In genomic region chr2:121377676-121378075, GRCh38 we compare ENCODE assay signal across 20 cellular contexts.
DNase-seq lines count a peak whose midpoint lies in the region; ATAC-seq, FAIRE-seq and TF ChIP-seq lines count a peak whose summit lies in the region.
"Had no signal": no experiment of that assay in that cellular context is flagged by ENCODE, and none has a peak within 500 bp of the region (broad histone marks: within the 10 kb centered on the region; RNA-seq: fewer than 3 reads in every experiment).

No MANE protein-coding gene starts in this region.

- H3K9ac ChIP-seq in astrocyte (ENCODE audit: low read length) (no peak overlapping the region), HepG2 (ENCODE audit: insufficient read depth, low read depth, low read length) (no peak overlapping the region)

- TF ChIP-seq EP300 in HepG2 (IDR thresholded peaks at IDR 0.05; ENCODE audit: low read depth in 2 of 2, low read length in 2 of 2) (no peak), HepG2 (CRISPR knock-in tag; IDR thresholded peaks at IDR 0.05; ENCODE audit: borderline replicate concordance) (no peak)

- in situ Hi-C loops in HepG2 (cut with HindIII; ENCODE audit: extremely low pct_ligation_motif_present, low pct_unique_long_range_greater_than_20kb): no loop called here

- no peak for ATAC-seq in activated T-cell treated with anti-CD3 and anti-CD28 coated beads, Interleukin-2, amount 50 U/mL, for 72 hours (replicated peaks in 1 of 2)
- no peak for ATAC-seq in stimulated activated naive CD8-positive, alpha-beta T cell treated with anti-CD3 and anti-CD28 coated beads, Interleukin-15, amount 100 ng/mL, for 72 hours
- ATAC-seq in left lung (no peak), HepG2 (no peak)
- ATAC-seq: A549, upper lobe of right lung had no signal

- H3K27me3 ChIP-seq in astrocyte (ENCODE audit: insufficient read depth, low read length): no peaks in the 10 kb centered on the region
- H3K27me3 ChIP-seq in left lung: no peaks in the 10 kb centered on the region
- no peaks in the 10 kb centered on the region for H3K27me3 ChIP-seq in HepG2 (ENCODE audit: control insufficient read depth in 1 of 2, insufficient read depth in 2 of 2, low read length in 2 of 2)
- H3K27me3 ChIP-seq: neutrophil, upper lobe of right lung had no signal

- H3K27ac ChIP-seq in astrocyte (ENCODE audit: low read depth, low read length): peak overlapping the region; percentile 34
- H3K27ac ChIP-seq in left lung: no peak overlapping the region
- no peak overlapping the region for H3K27ac ChIP-seq in coronary artery
- H3K27ac ChIP-seq in HepG2 (ENCODE audit: extremely low read length, insufficient read depth, low read length): no peak overlapping the region
- H3K27ac ChIP-seq: A549, neutrophil, upper lobe of right lung, VCaP had no signal

- H3K4me3 ChIP-seq in astrocyte (ENCODE audit: insufficient read depth, low read depth, low read length): no peak overlapping the region
- no peak overlapping the region for H3K4me3 ChIP-seq in left lung
- H3K4me3 ChIP-seq in coronary artery: no peak overlapping the region
- H3K4me3 ChIP-seq in HepG2 (replicated peaks in 1 of 3; ENCODE audit: insufficient read depth in 1 of 3, low read depth in 2 of 3, low read length in 3 of 3): no peak overlapping the region
- H3K4me3 ChIP-seq: A549, upper lobe of right lung had no signal

- H3K36me3 ChIP-seq in astrocyte (ENCODE audit: insufficient read depth, low read length) (peaks cover 8% of the 10 kb centered on the region), left lung (peaks cover 0 to 90% of the 10 kb centered on the region in 2 donors), HepG2 (replicated peaks in 1 of 2; ENCODE audit: control insufficient read depth in 1 of 2, insufficient read depth in 2 of 2, low read length in 2 of 2) (peaks cover 29 to 67% of the 10 kb centered on the region in 2 experiments)

- no peaks in the 10 kb centered on the region for H3K27me3 Mint-ChIP-seq in activated T-cell treated with anti-CD3 and anti-CD28 coated beads, Interleukin-2, amount 50 U/mL, for 72 hours (ENCODE audit: low read depth)
- H3K27me3 Mint-ChIP-seq in astrocyte (ENCODE audit: low read depth, unreplicated experiment): no peaks in the 10 kb centered on the region
- no peaks in the 10 kb centered on the region for H3K27me3 Mint-ChIP-seq in stimulated activated naive CD8-positive, alpha-beta T cell treated with anti-CD3 and anti-CD28 coated beads, Interleukin-15, amount 100 ng/mL, for 72 hours
- H3K27me3 Mint-ChIP-seq: CD8-positive, alpha-beta memory T cell; memory B cell had no signal

- no peak overlapping the region for H3K4me3 Mint-ChIP-seq in activated T-cell treated with anti-CD3 and anti-CD28 coated beads, Interleukin-2, amount 50 U/mL, for 72 hours
- H3K4me3 Mint-ChIP-seq in astrocyte (ENCODE audit: unreplicated experiment): no peak overlapping the region
- no peak overlapping the region for H3K4me3 Mint-ChIP-seq in stimulated activated naive CD8-positive, alpha-beta T cell treated with anti-CD3 and anti-CD28 coated beads, Interleukin-15, amount 100 ng/mL, for 72 hours
- H3K4me3 Mint-ChIP-seq: CD8-positive, alpha-beta memory T cell; memory B cell had no signal

- H4K20me1 ChIP-seq in astrocyte (ENCODE audit: insufficient read depth, low read length) (no peaks in the 10 kb centered on the region), HepG2 (ENCODE audit: insufficient read depth, low read length) (no peaks in the 10 kb centered on the region)

- TF ChIP-seq POLR2A in HepG2 (IDR thresholded peaks at IDR 0.05; ENCODE audit: insufficient read depth in 1 of 2, low read depth in 2 of 2, low read length in 2 of 2): no peak

- POLR2A ChIA-PET in HepG2 (lab: Yijun Ruan, JAX): no interaction called here

- no peak for TF ChIP-seq CTCF in astrocyte (IDR thresholded peaks at IDR 0.05; ENCODE audit: insufficient read depth, low read depth, low read length)
- no peak for TF ChIP-seq CTCF in left lung (IDR thresholded peaks at IDR 0.05)
- no peak for TF ChIP-seq CTCF in coronary artery (IDR thresholded peaks at IDR 0.05)
- TF ChIP-seq CTCF in HepG2 (CRISPR knock-in tag; IDR thresholded peaks at IDR 0.05): no peak

- 93% methylated on average over 5 of the region's 5 CpGs for WGBS in HepG2 (ENCODE audit: low lambda C conversion rate)

- H3K79me2 ChIP-seq in astrocyte (ENCODE audit: insufficient read depth, low read length) (no peaks in the 10 kb centered on the region), HepG2 (ENCODE audit: insufficient read depth, low read length) (no peaks in the 10 kb centered on the region)

- no peaks in the 10 kb centered on the region for H3K9me3 ChIP-seq in astrocyte (ENCODE audit: insufficient read depth, low read depth, low read length)
- H3K9me3 ChIP-seq in left lung: no peaks in the 10 kb centered on the region
- no peaks in the 10 kb centered on the region for H3K9me3 ChIP-seq in HepG2 (ENCODE audit: low read length)
- H3K9me3 ChIP-seq: A549, neutrophil, upper lobe of right lung had no signal

- H3K4me2 ChIP-seq in astrocyte (ENCODE audit: low read length) (no peak overlapping the region), HepG2 (ENCODE audit: low read depth, low read length) (no peak overlapping the region)
- H3K4me2 ChIP-seq: A549 had no signal

- no peaks in the 10 kb centered on the region for H3K4me1 Mint-ChIP-seq in activated T-cell treated with anti-CD3 and anti-CD28 coated beads, Interleukin-2, amount 50 U/mL, for 72 hours (ENCODE audit: low read depth)
- H3K4me1 Mint-ChIP-seq in astrocyte (ENCODE audit: low read depth, unreplicated experiment): peaks cover 12% of the 10 kb centered on the region
- peaks cover 8% of the 10 kb centered on the region for H3K4me1 Mint-ChIP-seq in stimulated activated naive CD8-positive, alpha-beta T cell treated with anti-CD3 and anti-CD28 coated beads, Interleukin-15, amount 100 ng/mL, for 72 hours
- H3K4me1 Mint-ChIP-seq: CD8-positive, alpha-beta memory T cell had no signal

- H3K36me3 Mint-ChIP-seq in activated T-cell treated with anti-CD3 and anti-CD28 coated beads, Interleukin-2, amount 50 U/mL, for 72 hours (ENCODE audit: insufficient read depth in 2 of 2): peaks cover 11 to 54% of the 10 kb centered on the region in 2 donors
- peaks cover 39% of the 10 kb centered on the region for H3K36me3 Mint-ChIP-seq in astrocyte (ENCODE audit: low read depth, unreplicated experiment)

- no peaks in the 10 kb centered on the region for H3K9me3 Mint-ChIP-seq in activated T-cell treated with anti-CD3 and anti-CD28 coated beads, Interleukin-2, amount 50 U/mL, for 72 hours
- H3K9me3 Mint-ChIP-seq in astrocyte (ENCODE audit: unreplicated experiment): peaks cover 6% of the 10 kb centered on the region
- H3K9me3 Mint-ChIP-seq in stimulated activated naive CD8-positive, alpha-beta T cell treated with anti-CD3 and anti-CD28 coated beads, Interleukin-15, amount 100 ng/mL, for 72 hours: no peaks in the 10 kb centered on the region
- H3K9me3 Mint-ChIP-seq: CD8-positive, alpha-beta memory T cell had no signal

- BruUV-seq in HepG2 (replicated peaks; lab: Mats Ljungman, UMichigan): no TSS peak

- DNase-seq in activated T-cell treated with anti-CD3 and anti-CD28 coated beads, Interleukin-2, amount 50 U/mL, for 72 hours: no peak
- DNase-seq in activated T-cell treated with anti-CD3 and anti-CD28 coated beads for 4 hours (no peak), astrocyte (ENCODE audit: low read depth) (peak; percentile 47), glomerular visceral epithelial cell (ENCODE audit: extremely low spot score) (peak; percentile 12), left lung (no peak), coronary artery (ENCODE audit: low spot score) (no peak), HepG2 (ENCODE audit: low spot score) (no peak)
- no peak for DNase-seq in stimulated activated naive CD8-positive, alpha-beta T cell treated with anti-CD3 and anti-CD28 coated beads, Interleukin-15, amount 100 ng/mL, for 72 hours
- DNase-seq: activated CD8-positive, alpha-beta memory T cell treated with anti-CD3 and anti-CD28 coated beads for 24 hours; CD8-positive, alpha-beta memory T cell; effector CD8-positive, alpha-beta T cell; NCI-H1105 treated with DMSO at 0.1 percent for 48 hours; NK-92 treated with Interleukin-12 subunit alpha and Interleukin-12 subunit beta, amount 100 ng/mL, for 24 hours; small intestine; upper lobe of right lung had no signal

- CTCF ChIA-PET in HepG2 (lab: Yijun Ruan, JAX; ENCODE audit: low intra/inter-chr PET ratio, low total read pairs): no interaction called here

- H2AFZ ChIP-seq in astrocyte (ENCODE audit: low read depth, low read length) (no peak overlapping the region), HepG2 (ENCODE audit: low read length) (no peak overlapping the region)

- intact Hi-C loops in left lung (cut with DNase I): no loop called here
- intact Hi-C loops in HepG2 (cut with micrococcal nuclease; ENCODE audit: unreplicated experiment): no loop called here

- peak overlapping the region; percentile 88 for H3K27ac Mint-ChIP-seq in activated T-cell treated with anti-CD3 and anti-CD28 coated beads, Interleukin-2, amount 50 U/mL, for 72 hours
- peak overlapping the region; percentile 53 for H3K27ac Mint-ChIP-seq in astrocyte (ENCODE audit: unreplicated experiment)
- peak overlapping the region; percentile 3 to 44 for H3K27ac Mint-ChIP-seq in stimulated activated naive CD8-positive, alpha-beta T cell treated with anti-CD3 and anti-CD28 coated beads, Interleukin-15, amount 100 ng/mL, for 72 hours

- peaks cover 4% of the 10 kb centered on the region for H3K4me1 ChIP-seq in astrocyte (ENCODE audit: insufficient read depth, low read length)
- H3K4me1 ChIP-seq in left lung: no peaks in the 10 kb centered on the region
- H3K4me1 ChIP-seq in HepG2 (ENCODE audit: insufficient read depth, low read length): peaks cover 17% of the 10 kb centered on the region
- H3K4me1 ChIP-seq: A549, upper lobe of right lung had no signal

- no peak for TF ChIP-seq RAD21 in HepG2 (CRISPR knock-in tag; IDR thresholded peaks at IDR 0.05)

- FAIRE-seq in astrocyte (lab: Jason Lieb, UNC) (no peak), HepG2 (lab: Jason Lieb, UNC) (no peak)
- FAIRE-seq: A549, bronchial epithelial cell, small intestine had no signal

TF ChIP-seq in HepG2, 621 proteins besides CTCF, POLR2A, EP300 and RAD21 (continues in another document):
- TF ChIP-seq CBFB (CRISPR knock-in tag; IDR thresholded peaks at IDR 0.05) (no peak), PRMT3 (CRISPR knock-in tag; IDR thresholded peaks at IDR 0.05; ENCODE audit: borderline replicate concordance, low read depth) (no peak), MNT (IDR thresholded peaks at IDR 0.05) (no peak), PHF21A (CRISPR knock-in tag; IDR thresholded peaks at IDR 0.05) (no peak)

Comparison
In these comparisons a context has a peak if more than half of its experiments do, and no peak if none do; other contexts are left out.
1. DNase-seq: peak in astrocyte (single experiment) and glomerular visceral epithelial cell (single experiment); none in activated T-cell treated with anti-CD3 and anti-CD28 coated beads, Interleukin-2, amount 50 U/mL, for 72 hours (0 of 2), activated T-cell treated with anti-CD3 and anti-CD28 coated beads for 4 hours (single experiment), stimulated activated naive CD8-positive, alpha-beta T cell treated with anti-CD3 and anti-CD28 coated beads, Interleukin-15, amount 100 ng/mL, for 72 hours (0 of 2), left lung (0 of 2), coronary artery (single experiment) and HepG2 (single experiment).
2. H3K27ac Mint-ChIP-seq: peak in every context shown above with its lines; median percentile 88 in activated T-cell treated with anti-CD3 and anti-CD28 coated beads, Interleukin-2, amount 50 U/mL, for 72 hours; 53 in astrocyte; 24 in stimulated activated naive CD8-positive, alpha-beta T cell treated with anti-CD3 and anti-CD28 coated beads, Interleukin-15, amount 100 ng/mL, for 72 hours.